ENCODE assay signal across 8 cellular contexts in genomic region chr5:60699549-60700346, GRCh38. TPM values are rescaled to one million over a fixed set of nuclear protein-coding genes. Genes with fewer than 3 reads are reported as not detected.
A peak's percentile ranks its signal among the peaks of the same experiment; 100 is the strongest.
DNase-seq lines count a peak whose midpoint lies in the region; ATAC-seq and TF ChIP-seq lines count a peak whose summit lies in the region.

DEPDC1B (minus strand) TSS chr5:60700166; CDS start chr5:60700093, 73 bp downstream.

- TF ChIP-seq CTCF in KMS-11 (conservative IDR thresholded peaks at IDR 0.05; ENCODE audit: low read depth, low read length) (peak; percentile 27; the same call in 1 of the 2 replicates), Peyer's patch (IDR thresholded peaks at IDR 0.05) (peak in 1 of 6 experiments; percentile 9), esophagus squamous epithelium (IDR thresholded peaks at IDR 0.05) (peak in 1 of 6 experiments; percentile 3)

- H3K27ac Mint-ChIP-seq in naive B cell: peak within 1 kb of the TSS; percentile 40 to 91 (median 84)
- peak within 1 kb of the TSS; percentile 87 for H3K27ac Mint-ChIP-seq in stimulated activated effector memory CD8-positive, alpha-beta T cell treated with anti-CD3 and anti-CD28 coated beads, Interleukin-12 subunit alpha, Interleukin-12 subunit beta, amount 100 ng/mL, for 72 hours

- H2AFZ ChIP-seq in KMS-11 (ENCODE audit: low read depth): peak within 1 kb of the TSS; percentile 95

- peak; percentile 95 for DNase-seq in Daoy (ENCODE audit: low read depth)
- peak; percentile 77 to 94 (median 94) for DNase-seq in Peyer's patch
- peak; percentile 92 to 94 for DNase-seq in activated T-cell treated with anti-CD3 and anti-CD28 coated beads, Interleukin-2, amount 50 U/mL, for 48 hours
- DNase-seq in esophagus squamous epithelium (lab: John Stamatoyannopoulos, UW): peak; percentile 11
- DNase-seq in naive B cell: peak; percentile 79
- DNase-seq in stimulated activated effector memory CD8-positive, alpha-beta T cell treated with anti-CD3 and anti-CD28 coated beads, Interleukin-12 subunit alpha, Interleukin-12 subunit beta, amount 100 ng/mL, for 72 hours (ENCODE audit: low spot score in 2 of 2): peak; percentile 81 to 91

- H3K9me3 ChIP-seq in Peyer's patch (no peaks in the 10 kb centered on the region), esophagus squamous epithelium (no peaks in the 10 kb centered on the region)

- H3K4me3 ChIP-seq in KMS-11 (IDR thresholded peaks at IDR 0.05; ENCODE audit: insufficient read depth, low read depth, low read length) (no peak within 1 kb of the TSS), Peyer's patch (peak within 1 kb of the TSS; percentile 64 to 80 (median 68)), esophagus squamous epithelium (peak within 1 kb of the TSS; percentile 72 to 90 (median 86))

- no peaks in the 10 kb centered on the region for H3K27me3 Mint-ChIP-seq in naive B cell

- no peaks in the 10 kb centered on the region for H3K36me3 Mint-ChIP-seq in naive B cell
- H3K36me3 Mint-ChIP-seq in stimulated activated effector memory CD8-positive, alpha-beta T cell treated with anti-CD3 and anti-CD28 coated beads, Interleukin-12 subunit alpha, Interleukin-12 subunit beta, amount 100 ng/mL, for 72 hours: no peaks in the 10 kb centered on the region

- H3K4me3 Mint-ChIP-seq in naive B cell: peak within 1 kb of the TSS; percentile 84 to 95 (median 94)
- peak within 1 kb of the TSS; percentile 88 for H3K4me3 Mint-ChIP-seq in stimulated activated effector memory CD8-positive, alpha-beta T cell treated with anti-CD3 and anti-CD28 coated beads, Interleukin-12 subunit alpha, Interleukin-12 subunit beta, amount 100 ng/mL, for 72 hours

- ATAC-seq in GM21786 (IDR thresholded peaks at IDR 0.05; ENCODE audit: unreplicated experiment) (peak; percentile 89), naive B cell (ENCODE audit: low read depth in 2 of 2) (peak; percentile 90 to 91)
- ATAC-seq in stimulated activated effector memory CD8-positive, alpha-beta T cell treated with anti-CD3 and anti-CD28 coated beads, Interleukin-12 subunit alpha, Interleukin-12 subunit beta, amount 100 ng/mL, for 72 hours: peak; percentile 99

- peaks cover 26% of the 10 kb centered on the region for H3K4me1 ChIP-seq in KMS-11 (ENCODE audit: low read depth, poor library complexity, severe bottlenecking)
- H3K4me1 ChIP-seq in Peyer's patch: no peaks in the 10 kb centered on the region
- peaks cover 0 to 22% (median 6%) of the 10 kb centered on the region in 3 donors for H3K4me1 ChIP-seq in esophagus squamous epithelium

- H4K20me1 ChIP-seq in KMS-11 (ENCODE audit: insufficient read depth): no peaks in the 10 kb centered on the region

- TF ChIP-seq POLR2A in Peyer's patch (IDR thresholded peaks at IDR 0.05): peak; percentile 18 to 53
- TF ChIP-seq POLR2A in esophagus squamous epithelium (IDR thresholded peaks at IDR 0.05): peak in 1 of 4 donors; percentile 50

- peaks cover 6 to 14% (median 8%) of the 10 kb centered on the region in 3 donors for H3K4me1 Mint-ChIP-seq in naive B cell
- peaks cover 20% of the 10 kb centered on the region for H3K4me1 Mint-ChIP-seq in stimulated activated effector memory CD8-positive, alpha-beta T cell treated with anti-CD3 and anti-CD28 coated beads, Interleukin-12 subunit alpha, Interleukin-12 subunit beta, amount 100 ng/mL, for 72 hours

- H3K36me3 ChIP-seq in KMS-11 (ENCODE audit: insufficient read depth) (no peaks in the 10 kb centered on the region), Peyer's patch (no peaks in the 10 kb centered on the region), esophagus squamous epithelium (no peaks in the 10 kb centered on the region)

- intact Hi-C loops in esophagus squamous epithelium (cut with DNase I): no loop called here

- H3K9ac ChIP-seq in KMS-11: peak within 1 kb of the TSS; percentile 81

- no peaks in the 10 kb centered on the region for H3K9me3 Mint-ChIP-seq in naive B cell
- no peaks in the 10 kb centered on the region for H3K9me3 Mint-ChIP-seq in stimulated activated effector memory CD8-positive, alpha-beta T cell treated with anti-CD3 and anti-CD28 coated beads, Interleukin-12 subunit alpha, Interleukin-12 subunit beta, amount 100 ng/mL, for 72 hours

- H3K27ac ChIP-seq in KMS-11 (peak within 1 kb of the TSS; percentile 87), Peyer's patch (peak within 1 kb of the TSS; percentile 26 to 87 (median 75)), esophagus squamous epithelium (peak within 1 kb of the TSS; percentile 79 to 89 (median 86))

- peak within 1 kb of the TSS; percentile 85 for H3K4me2 ChIP-seq in KMS-11

- WGBS in esophagus squamous epithelium, 2 donors: 0% methylated on average over 4 to 32 of the region's 72 CpGs

- H3K27me3 ChIP-seq in KMS-11 (ENCODE audit: insufficient read depth, low read depth) (no peaks in the 10 kb centered on the region), Peyer's patch (no peaks in the 10 kb centered on the region), esophagus squamous epithelium (no peaks in the 10 kb centered on the region)

- H3K79me2 ChIP-seq in KMS-11 (ENCODE audit: insufficient read depth, low read depth): peaks cover 41% of the 10 kb centered on the region; the same call in 1 of the 2 replicates

RNA-seq across cellular contexts. Expression of gene DEPDC1B, which starts in this region (rescaled TPM):
- total RNA-seq in Daoy (2014; rRNA removed; shearing (Covaris generic)): 27.7 and 35.3 TPM in 2 replicates
- total RNA-seq in Peyer's patch (10 to 100 TPM; 10.5 to 13.2 (median 11.2) TPM), esophagus squamous epithelium (10 to 100 TPM in 1 of 4 donors, 1 to 10 TPM in 3; 1.9 to 10.3 (median 5.3) TPM)
- polyA plus RNA-seq in naive B cell (ENCODE audit: low read depth in 6 of 6): under 1 TPM in 1 of 6 donors, not detected in 5; 0.44 TPM

Comparison
In these comparisons a context has a peak if more than half of its experiments do, and no peak if none do; other contexts are left out.
1. Peak in DNase-seq and ATAC-seq in naive B cell; RNA of the gene not detected or under 1 TPM.
2. DNase-seq: peak in every context shown above with its lines; median percentile 95 in Daoy; 94 in Peyer's patch; 93 in activated T-cell treated with anti-CD3 and anti-CD28 coated beads, Interleukin-2, amount 50 U/mL, for 48 hours; 86 in stimulated activated effector memory CD8-positive, alpha-beta T cell treated with anti-CD3 and anti-CD28 coated beads, Interleukin-12 subunit alpha, Interleukin-12 subunit beta, amount 100 ng/mL, for 72 hours; 79 in naive B cell; 11 in esophagus squamous epithelium.